1 cellular context compared by ENCODE assay signal in genomic region chr3:42130329-42131070, GRCh38.
TF ChIP-seq lines count a peak whose summit lies in the region.

No MANE protein-coding gene starts in this region.

TF ChIP-seq in HepG2, 621 proteins besides CTCF, POLR2A, EP300 and RAD21 (continued from another document and continues in another):
- TF ChIP-seq YY1 (IDR thresholded peaks at IDR 0.05; ENCODE audit: insufficient read depth, insufficient replicate concordance, low read depth, low read length) (peak; percentile 2), ZNF556 (CRISPR knock-in tag; IDR thresholded peaks at IDR 0.05; ENCODE audit: borderline replicate concordance) (no peak), ESRRA (CRISPR knock-in tag; IDR thresholded peaks at IDR 0.05; ENCODE audit: low read depth) (peak; percentile 62; the same call in 1 of the 2 replicates), ATAD3A (CRISPR knock-in tag; IDR thresholded peaks at IDR 0.05) (no peak), TFAP4 (IDR thresholded peaks at IDR 0.05; ENCODE audit: borderline replicate concordance, low read depth) (peak; percentile 40; the same call in 1 of the 2 replicates), THRA (CRISPR knock-in tag; IDR thresholded peaks at IDR 0.05; ENCODE audit: borderline replicate concordance) (peak; percentile 95), ZNF766 (CRISPR knock-in tag; IDR thresholded peaks at IDR 0.05; ENCODE audit: borderline replicate concordance) (no peak), SETDB1 (CRISPR knock-in tag; IDR thresholded peaks at IDR 0.05; ENCODE audit: borderline replicate concordance) (no peak), SMARCC2 (IDR thresholded peaks at IDR 0.05) (peak; percentile 91; the same call in 1 of the 2 replicates), ZFP62 (CRISPR knock-in tag; IDR thresholded peaks at IDR 0.05) (no peak), ETV6 (CRISPR knock-in tag; conservative IDR thresholded peaks at IDR 0.05) (no peak), ZBTB10 (CRISPR knock-in tag; IDR thresholded peaks at IDR 0.05; ENCODE audit: borderline replicate concordance) (no peak), ZNF816 (CRISPR knock-in tag; IDR thresholded peaks at IDR 0.05; ENCODE audit: borderline replicate concordance) (no peak), KLF12 (CRISPR knock-in tag; IDR thresholded peaks at IDR 0.05; ENCODE audit: borderline replicate concordance) (no peak), ZFAT (CRISPR knock-in tag; conservative IDR thresholded peaks at IDR 0.05) (no peak), ELF1 (CRISPR knock-in tag; IDR thresholded peaks at IDR 0.05) (no peak), ZBTB14 (CRISPR knock-in tag; IDR thresholded peaks at IDR 0.05) (no peak), PHB2 (IDR thresholded peaks at IDR 0.05; ENCODE audit: partially characterized antibody) (no peak), BRF2 (CRISPR knock-in tag; IDR thresholded peaks at IDR 0.05) (peak; percentile 28; the same call in 1 of the 2 replicates), ZBTB20 (CRISPR knock-in tag; IDR thresholded peaks at IDR 0.05; ENCODE audit: borderline replicate concordance, low read depth) (peak; percentile 67; the same call in 1 of the 2 replicates), FOXA3 (CRISPR knock-in tag; IDR thresholded peaks at IDR 0.05) (peak; percentile 99), FOXJ3 (CRISPR knock-in tag; IDR thresholded peaks at IDR 0.05; ENCODE audit: borderline replicate concordance) (peak; percentile 96), AGO2 (optimal IDR thresholded peaks at IDR 0.05; ENCODE audit: low read depth, low read length) (no peak), KLF9 (CRISPR knock-in tag; IDR thresholded peaks at IDR 0.05; ENCODE audit: low read depth) (no peak), ZNF737 (CRISPR knock-in tag; IDR thresholded peaks at IDR 0.05; ENCODE audit: borderline replicate concordance) (no peak), ZNF460 (CRISPR knock-in tag; IDR thresholded peaks at IDR 0.05; ENCODE audit: borderline replicate concordance) (no peak), CHD4 (IDR thresholded peaks at IDR 0.05; ENCODE audit: borderline replicate concordance, low read length) (no peak; the same call in none of the 2 replicates), MED13 (CRISPR knock-in tag; IDR thresholded peaks at IDR 0.05) (peak; percentile 42; the same call in 1 of the 2 replicates), RXRB (CRISPR knock-in tag; IDR thresholded peaks at IDR 0.05; ENCODE audit: borderline replicate concordance) (peak; percentile 91), ZNF746 (CRISPR knock-in tag; IDR thresholded peaks at IDR 0.05) (no peak), HMG20B (CRISPR knock-in tag; conservative IDR thresholded peaks at IDR 0.05) (peak; percentile 85)
- TF ChIP-seq, protein P1, sequence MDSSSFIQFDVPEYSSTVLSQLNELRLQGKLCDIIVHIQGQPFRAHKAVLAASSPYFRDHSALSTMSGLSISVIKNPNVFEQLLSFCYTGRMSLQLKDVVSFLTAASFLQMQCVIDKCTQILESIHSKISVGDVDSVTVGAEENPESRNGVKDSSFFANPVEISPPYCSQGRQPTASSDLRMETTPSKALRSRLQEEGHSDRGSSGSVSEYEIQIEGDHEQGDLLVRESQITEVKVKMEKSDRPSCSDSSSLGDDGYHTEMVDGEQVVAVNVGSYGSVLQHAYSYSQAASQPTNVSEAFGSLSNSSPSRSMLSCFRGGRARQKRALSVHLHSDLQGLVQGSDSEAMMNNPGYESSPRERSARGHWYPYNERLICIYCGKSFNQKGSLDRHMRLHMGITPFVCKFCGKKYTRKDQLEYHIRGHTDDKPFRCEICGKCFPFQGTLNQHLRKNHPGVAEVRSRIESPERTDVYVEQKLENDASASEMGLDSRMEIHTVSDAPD (CRISPR knock-in tag; IDR thresholded peaks at IDR 0.05) = no peak
- TF ChIP-seq, protein P2, sequence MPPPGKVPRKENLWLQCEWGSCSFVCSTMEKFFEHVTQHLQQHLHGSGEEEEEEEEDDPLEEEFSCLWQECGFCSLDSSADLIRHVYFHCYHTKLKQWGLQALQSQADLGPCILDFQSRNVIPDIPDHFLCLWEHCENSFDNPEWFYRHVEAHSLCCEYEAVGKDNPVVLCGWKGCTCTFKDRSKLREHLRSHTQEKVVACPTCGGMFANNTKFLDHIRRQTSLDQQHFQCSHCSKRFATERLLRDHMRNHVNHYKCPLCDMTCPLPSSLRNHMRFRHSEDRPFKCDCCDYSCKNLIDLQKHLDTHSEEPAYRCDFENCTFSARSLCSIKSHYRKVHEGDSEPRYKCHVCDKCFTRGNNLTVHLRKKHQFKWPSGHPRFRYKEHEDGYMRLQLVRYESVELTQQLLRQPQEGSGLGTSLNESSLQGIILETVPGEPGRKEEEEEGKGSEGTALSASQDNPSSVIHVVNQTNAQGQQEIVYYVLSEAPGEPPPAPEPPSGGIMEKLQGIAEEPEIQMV (CRISPR knock-in tag; IDR thresholded peaks at IDR 0.05; ENCODE audit: low read depth) = no peak
- TF ChIP-seq, protein P3, sequence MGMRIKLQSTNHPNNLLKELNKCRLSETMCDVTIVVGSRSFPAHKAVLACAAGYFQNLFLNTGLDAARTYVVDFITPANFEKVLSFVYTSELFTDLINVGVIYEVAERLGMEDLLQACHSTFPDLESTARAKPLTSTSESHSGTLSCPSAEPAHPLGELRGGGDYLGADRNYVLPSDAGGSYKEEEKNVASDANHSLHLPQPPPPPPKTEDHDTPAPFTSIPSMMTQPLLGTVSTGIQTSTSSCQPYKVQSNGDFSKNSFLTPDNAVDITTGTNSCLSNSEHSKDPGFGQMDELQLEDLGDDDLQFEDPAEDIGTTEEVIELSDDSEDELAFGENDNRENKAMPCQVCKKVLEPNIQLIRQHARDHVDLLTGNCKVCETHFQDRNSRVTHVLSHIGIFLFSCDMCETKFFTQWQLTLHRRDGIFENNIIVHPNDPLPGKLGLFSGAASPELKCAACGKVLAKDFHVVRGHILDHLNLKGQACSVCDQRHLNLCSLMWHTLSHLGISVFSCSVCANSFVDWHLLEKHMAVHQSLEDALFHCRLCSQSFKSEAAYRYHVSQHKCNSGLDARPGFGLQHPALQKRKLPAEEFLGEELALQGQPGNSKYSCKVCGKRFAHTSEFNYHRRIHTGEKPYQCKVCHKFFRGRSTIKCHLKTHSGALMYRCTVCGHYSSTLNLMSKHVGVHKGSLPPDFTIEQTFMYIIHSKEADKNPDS (CRISPR knock-in tag; IDR thresholded peaks at IDR 0.05) = no peak
- TF ChIP-seq, protein P4, sequence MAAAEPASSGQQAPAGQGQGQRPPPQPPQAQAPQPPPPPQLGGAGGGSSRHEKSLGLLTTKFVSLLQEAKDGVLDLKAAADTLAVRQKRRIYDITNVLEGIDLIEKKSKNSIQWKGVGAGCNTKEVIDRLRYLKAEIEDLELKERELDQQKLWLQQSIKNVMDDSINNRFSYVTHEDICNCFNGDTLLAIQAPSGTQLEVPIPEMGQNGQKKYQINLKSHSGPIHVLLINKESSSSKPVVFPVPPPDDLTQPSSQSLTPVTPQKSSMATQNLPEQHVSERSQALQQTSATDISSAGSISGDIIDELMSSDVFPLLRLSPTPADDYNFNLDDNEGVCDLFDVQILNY (CRISPR knock-in tag; conservative IDR thresholded peaks at IDR 0.05) = no peak
- TF ChIP-seq, protein P5, sequence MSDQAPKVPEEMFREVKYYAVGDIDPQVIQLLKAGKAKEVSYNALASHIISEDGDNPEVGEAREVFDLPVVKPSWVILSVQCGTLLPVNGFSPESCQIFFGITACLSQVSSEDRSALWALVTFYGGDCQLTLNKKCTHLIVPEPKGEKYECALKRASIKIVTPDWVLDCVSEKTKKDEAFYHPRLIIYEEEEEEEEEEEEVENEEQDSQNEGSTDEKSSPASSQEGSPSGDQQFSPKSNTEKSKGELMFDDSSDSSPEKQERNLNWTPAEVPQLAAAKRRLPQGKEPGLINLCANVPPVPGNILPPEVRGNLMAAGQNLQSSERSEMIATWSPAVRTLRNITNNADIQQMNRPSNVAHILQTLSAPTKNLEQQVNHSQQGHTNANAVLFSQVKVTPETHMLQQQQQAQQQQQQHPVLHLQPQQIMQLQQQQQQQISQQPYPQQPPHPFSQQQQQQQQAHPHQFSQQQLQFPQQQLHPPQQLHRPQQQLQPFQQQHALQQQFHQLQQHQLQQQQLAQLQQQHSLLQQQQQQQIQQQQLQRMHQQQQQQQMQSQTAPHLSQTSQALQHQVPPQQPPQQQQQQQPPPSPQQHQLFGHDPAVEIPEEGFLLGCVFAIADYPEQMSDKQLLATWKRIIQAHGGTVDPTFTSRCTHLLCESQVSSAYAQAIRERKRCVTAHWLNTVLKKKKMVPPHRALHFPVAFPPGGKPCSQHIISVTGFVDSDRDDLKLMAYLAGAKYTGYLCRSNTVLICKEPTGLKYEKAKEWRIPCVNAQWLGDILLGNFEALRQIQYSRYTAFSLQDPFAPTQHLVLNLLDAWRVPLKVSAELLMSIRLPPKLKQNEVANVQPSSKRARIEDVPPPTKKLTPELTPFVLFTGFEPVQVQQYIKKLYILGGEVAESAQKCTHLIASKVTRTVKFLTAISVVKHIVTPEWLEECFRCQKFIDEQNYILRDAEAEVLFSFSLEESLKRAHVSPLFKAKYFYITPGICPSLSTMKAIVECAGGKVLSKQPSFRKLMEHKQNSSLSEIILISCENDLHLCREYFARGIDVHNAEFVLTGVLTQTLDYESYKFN (CRISPR knock-in tag; conservative IDR thresholded peaks at IDR 0.05) = peak; percentile 99
- TF ChIP-seq, protein P6, sequence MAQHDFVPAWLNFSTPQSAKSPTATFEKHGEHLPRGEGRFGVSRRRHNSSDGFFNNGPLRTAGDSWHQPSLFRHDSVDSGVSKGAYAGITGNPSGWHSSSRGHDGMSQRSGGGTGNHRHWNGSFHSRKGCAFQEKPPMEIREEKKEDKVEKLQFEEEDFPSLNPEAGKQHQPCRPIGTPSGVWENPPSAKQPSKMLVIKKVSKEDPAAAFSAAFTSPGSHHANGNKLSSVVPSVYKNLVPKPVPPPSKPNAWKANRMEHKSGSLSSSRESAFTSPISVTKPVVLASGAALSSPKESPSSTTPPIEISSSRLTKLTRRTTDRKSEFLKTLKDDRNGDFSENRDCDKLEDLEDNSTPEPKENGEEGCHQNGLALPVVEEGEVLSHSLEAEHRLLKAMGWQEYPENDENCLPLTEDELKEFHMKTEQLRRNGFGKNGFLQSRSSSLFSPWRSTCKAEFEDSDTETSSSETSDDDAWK (CRISPR knock-in tag; IDR thresholded peaks at IDR 0.05) = no peak
- TF ChIP-seq, protein P7, sequence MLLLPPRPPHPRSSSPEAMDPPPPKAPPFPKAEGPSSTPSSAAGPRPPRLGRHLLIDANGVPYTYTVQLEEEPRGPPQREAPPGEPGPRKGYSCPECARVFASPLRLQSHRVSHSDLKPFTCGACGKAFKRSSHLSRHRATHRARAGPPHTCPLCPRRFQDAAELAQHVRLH (CRISPR knock-in tag; IDR thresholded peaks at IDR 0.05; ENCODE audit: borderline replicate concordance, low read depth) = no peak
